In genomic region chr15:82821396-82821795, GRCh38 we compare ENCODE assay signal across 10 cellular contexts. TPM values are rescaled to one million over a fixed set of nuclear protein-coding genes. Genes with fewer than 3 reads are reported as not detected.
"Had no signal": no experiment of that assay in that cellular context is flagged by ENCODE, and none has a peak within 500 bp of the region (broad histone marks: within the 10 kb centered on the region; RNA-seq: fewer than 3 reads in every experiment).

No MANE protein-coding gene starts in this region.

RNA-seq across cellular contexts. Expression of gene FSD2, which starts 15.5 kb away (rescaled TPM):
- total RNA-seq: activated CD4-positive, alpha-beta memory T cell treated with anti-CD3 and anti-CD28 coated beads, Interleukin-2, amount 10 ng/mL, durations not matched to agents 7 days and 5 days; activated CD8-positive, alpha-beta memory T cell treated with anti-CD3 and anti-CD28 coated beads, Interleukin-2, amount 10 ng/mL, durations not matched to agents 7 days and 5 days; colonic mucosa; esophagus squamous epithelium; hepatocyte; left colon; right lobe of liver; smooth muscle cell had no signal
- polyA plus RNA-seq: immature natural killer cell, smooth muscle cell, urinary bladder had no signal
